29 cellular contexts compared by ENCODE assay signal in the genomic region with DNA sequence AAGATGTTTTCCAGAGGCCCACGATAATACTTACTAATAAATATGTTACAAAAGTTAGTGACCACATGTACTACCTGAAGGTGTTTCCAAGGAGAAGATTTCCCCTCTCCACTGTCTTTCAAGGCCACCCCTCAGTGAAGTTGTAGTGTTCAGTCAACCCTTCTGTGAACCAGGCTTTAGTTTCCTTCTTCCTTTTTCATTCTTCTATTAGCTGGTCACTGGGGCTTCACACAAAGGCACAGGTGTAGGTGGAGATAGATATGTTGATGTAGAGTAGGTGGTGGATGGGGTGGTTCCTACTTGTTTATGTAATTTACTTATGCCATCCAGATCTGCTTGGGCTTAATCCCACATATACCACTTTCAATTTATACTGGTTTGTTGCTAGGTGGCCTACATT. TPM values are rescaled to one million over a fixed set of nuclear protein-coding genes. Genes with fewer than 3 reads are reported as not detected.
"Had no signal": no experiment of that assay in that cellular context is flagged by ENCODE, and none has a peak within 500 bp of the region (broad histone marks: within the 10 kb centered on the region; RNA-seq: fewer than 3 reads in every experiment).

No MANE protein-coding gene starts in this region.

- H3K27me3 Mint-ChIP-seq: activated CD4-positive, alpha-beta memory T cell treated with anti-CD3 and anti-CD28 coated beads, Interleukin-2, amount 10 ng/mL, durations not matched to agents 7 days and 5 days; activated naive CD8-positive, alpha-beta T cell; activated T-helper 17 cell treated with anti-CD3 and anti-CD28 coated beads, Interleukin-2, amount 50 U/mL, for 72 hours had no signal

- H3K9me3 Mint-ChIP-seq: T-helper 1 cell treated with Interleukin-12 subunit alpha and Interleukin-12 subunit beta and Interleukin-4 antibody, amounts not matched to agents 30 μg/mL and 1 μg/mL, for 36 hours; WTC11 had no signal

- ATAC-seq: activated T-helper 17 cell treated with anti-CD3 and anti-CD28 coated beads, Interleukin-2, amount 50 U/mL, for 72 hours; Right ventricle myocardium inferior; WTC11 had no signal

- H3K27me3 ChIP-seq: brain microvascular endothelial cell, cardiac muscle cell had no signal

- H3K27ac ChIP-seq: brain microvascular endothelial cell, cardiac muscle cell, SK-N-MC had no signal

- H3K36me3 ChIP-seq: brain microvascular endothelial cell, cardiac muscle cell had no signal

- H3K4me1 Mint-ChIP-seq: activated CD4-positive, alpha-beta memory T cell treated with anti-CD3 and anti-CD28 coated beads, Interleukin-2, amount 10 ng/mL, durations not matched to agents 7 days and 5 days; activated T-helper 17 cell treated with anti-CD3 and anti-CD28 coated beads, Interleukin-2, amount 50 U/mL, for 72 hours had no signal

- H3K4me3 ChIP-seq: cardiac muscle cell, SK-N-MC had no signal

- H3K4me3 Mint-ChIP-seq: activated CD4-positive, alpha-beta memory T cell treated with anti-CD3 and anti-CD28 coated beads, Interleukin-2, amount 10 ng/mL, durations not matched to agents 7 days and 5 days; activated naive CD4-positive, alpha-beta T cell treated with anti-CD3 and anti-CD28 coated beads for 36 hours; activated naive CD8-positive, alpha-beta T cell; activated T-helper 17 cell treated with anti-CD3 and anti-CD28 coated beads, Interleukin-2, amount 50 U/mL, for 72 hours; T-helper 1 cell treated with Interleukin-12 subunit alpha and Interleukin-12 subunit beta and Interleukin-4 antibody, amounts not matched to agents 30 μg/mL and 1 μg/mL, for 36 hours; WTC11 had no signal

- DNase-seq: activated CD4-positive, alpha-beta memory T cell treated with anti-CD3 and anti-CD28 coated beads, Interleukin-2, amount 10 ng/mL, durations not matched to agents 7 days and 5 days; activated CD4-positive, alpha-beta T cell treated with anti-CD3 and anti-CD28 coated beads for 1 hour; activated CD4-positive, alpha-beta T cell treated with anti-CD3 and anti-CD28 coated beads, Interleukin-2, amount 50 U/mL, for 1 hour; activated gamma-delta T cell; activated naive CD4-positive, alpha-beta T cell treated with anti-CD3 and anti-CD28 coated beads for 36 hours; activated T-cell treated with anti-CD3 and anti-CD28 coated beads for 4 hours; activated T-cell treated with anti-CD3 and anti-CD28 coated beads, Interleukin-2, amount 50 U/mL, for 48 hours; brain microvascular endothelial cell; cerebellar nuclear complex; Karpas-422; MM.1S; NCI-H1105; NCI-H1436; NCI-H1694 treated with DMSO at 0.1 percent for 48 hours; NCI-H2029 treated with DMSO at 0.1 percent for 48 hours; NCI-H345; NCI-H510A; NCI-H526 treated with DMSO at 0.1 percent for 48 hours; RPMI8226; SW 1271 had no signal

- H3K36me3 Mint-ChIP-seq: activated naive CD8-positive, alpha-beta T cell; WTC11 had no signal

- H3K27ac Mint-ChIP-seq: activated CD4-positive, alpha-beta memory T cell treated with anti-CD3 and anti-CD28 coated beads, Interleukin-2, amount 10 ng/mL, durations not matched to agents 7 days and 5 days; activated naive CD4-positive, alpha-beta T cell treated with anti-CD3 and anti-CD28 coated beads for 36 hours; activated naive CD8-positive, alpha-beta T cell; activated T-helper 17 cell treated with anti-CD3 and anti-CD28 coated beads, Interleukin-2, amount 50 U/mL, for 72 hours; T-helper 1 cell treated with Interleukin-12 subunit alpha and Interleukin-12 subunit beta and Interleukin-4 antibody, amounts not matched to agents 30 μg/mL and 1 μg/mL, for 36 hours; WTC11 had no signal

RNA-seq across cellular contexts. Expression of a gene that starts 43.3 kb away (rescaled TPM):
- total RNA-seq: activated CD4-positive, alpha-beta memory T cell treated with anti-CD3 and anti-CD28 coated beads, Interleukin-2, amount 10 ng/mL, durations not matched to agents 7 days and 5 days; activated CD8-positive, alpha-beta memory T cell treated with anti-CD3 and anti-CD28 coated beads for 36 hours; activated naive CD4-positive, alpha-beta T cell treated with anti-CD3 and anti-CD28 coated beads for 36 hours; activated T-helper 17 cell treated with anti-CD3 and anti-CD28 coated beads, Interleukin-2, amount 50 U/mL, for 72 hours; cardiac muscle cell; Right ventricle myocardium inferior; WTC11 had no signal
- polyA plus RNA-seq: adipose tissue, cardiac muscle cell had no signal

RNA-seq across cellular contexts. Expression of a gene that starts 45.9 kb away (rescaled TPM):
- total RNA-seq: activated CD4-positive, alpha-beta memory T cell treated with anti-CD3 and anti-CD28 coated beads, Interleukin-2, amount 10 ng/mL, durations not matched to agents 7 days and 5 days; activated CD8-positive, alpha-beta memory T cell treated with anti-CD3 and anti-CD28 coated beads for 36 hours; activated naive CD4-positive, alpha-beta T cell treated with anti-CD3 and anti-CD28 coated beads for 36 hours; activated T-helper 17 cell treated with anti-CD3 and anti-CD28 coated beads, Interleukin-2, amount 50 U/mL, for 72 hours; cardiac muscle cell; Right ventricle myocardium inferior had no signal
- polyA plus RNA-seq: cardiac muscle cell had no signal
